8 cellular contexts compared by ENCODE assay signal in genomic region chr7:127251458-127252379, GRCh38. TPM values are rescaled to one million over a fixed set of nuclear protein-coding genes. Genes with fewer than 3 reads are reported as not detected.
DNase-seq lines count a peak whose midpoint lies in the region; ATAC-seq and TF ChIP-seq lines count a peak whose summit lies in the region.

No MANE protein-coding gene starts in this region.

- peaks cover 85% of the 10 kb centered on the region for H3K27me3 Mint-ChIP-seq in endodermal cell (ENCODE audit: insufficient read depth)
- peaks cover 85% of the 10 kb centered on the region for H3K27me3 Mint-ChIP-seq in nephron progenitor cell (ENCODE audit: low read depth, poor library complexity)

- H3K9me3 Mint-ChIP-seq in endodermal cell: no peaks in the 10 kb centered on the region
- no peaks in the 10 kb centered on the region for H3K9me3 Mint-ChIP-seq in nephron progenitor cell

- peaks cover 4% of the 10 kb centered on the region for H3K4me1 ChIP-seq in endodermal cell (ENCODE audit: control insufficient read depth, insufficient read depth, low read length)

- peaks cover 80% of the 10 kb centered on the region for H3K27me3 ChIP-seq in endodermal cell (ENCODE audit: control insufficient read depth, insufficient read depth, low read length, poor library complexity, severe bottlenecking)

- H3K4me3 Mint-ChIP-seq in endodermal cell: peak overlapping the region; percentile 73
- peak overlapping the region; percentile 85 for H3K4me3 Mint-ChIP-seq in nephron progenitor cell

- peak overlapping the region; percentile 24 for H3K9ac ChIP-seq in endodermal cell (ENCODE audit: extremely low read depth, low read length, poor library complexity, severe bottlenecking)

- H3K27ac Mint-ChIP-seq in endodermal cell: no peak overlapping the region
- no peak overlapping the region for H3K27ac Mint-ChIP-seq in nephron progenitor cell

- H3K36me3 ChIP-seq in endodermal cell (ENCODE audit: control insufficient read depth, insufficient read depth, low read length): no peaks in the 10 kb centered on the region

- peak overlapping the region; percentile 90 for H3K4me3 ChIP-seq in endodermal cell (ENCODE audit: low read length)

- peak; percentile 68 for DNase-seq in activated CD8-positive, alpha-beta memory T cell treated with anti-CD3 and anti-CD28 coated beads for 24 hours
- DNase-seq in activated CD8-positive, alpha-beta memory T cell treated with anti-CD3 and anti-CD28 coated beads, Interleukin-2, amount 50 U/mL, for 48 hours: no peak
- peak; percentile 28 for DNase-seq in SW480 (ENCODE audit: low spot score)
- DNase-seq in endodermal cell: peak; percentile 73
- peak; percentile 29 for DNase-seq in nephron progenitor cell
- no peak for DNase-seq in activated gamma-delta T cell treated with Interleukin-2 at 50 U/mL for 16 hours

- H3K9me3 ChIP-seq in endodermal cell (ENCODE audit: control insufficient read depth, low read length): no peaks in the 10 kb centered on the region

- 0 to 1% methylated on average over 7 to 81 of the region's 81 CpGs for WGBS in endodermal cell (ENCODE audit: insufficient coverage in 1 of 2, insufficient read length in 1 of 2), 2 experiments

- H3K36me3 Mint-ChIP-seq in endodermal cell (ENCODE audit: low read depth) (no peaks in the 10 kb centered on the region), nephron progenitor cell (ENCODE audit: low read depth) (no peaks in the 10 kb centered on the region)

- H3K27ac ChIP-seq in endodermal cell (ENCODE audit: low read depth, low read length): no peak overlapping the region

- H3K4me1 Mint-ChIP-seq in endodermal cell: peaks cover 6% of the 10 kb centered on the region
- peaks cover 9% of the 10 kb centered on the region for H3K4me1 Mint-ChIP-seq in nephron progenitor cell

- ATAC-seq in GM21515 (IDR thresholded peaks at IDR 0.05; ENCODE audit: unreplicated experiment) (no peak), GM19467 (IDR thresholded peaks at IDR 0.05; ENCODE audit: unreplicated experiment) (no peak)

- no peak for TF ChIP-seq CTCF in endodermal cell (conservative IDR thresholded peaks at IDR 0.05)
- TF ChIP-seq CTCF in nephron progenitor cell (IDR thresholded peaks at IDR 0.05): no peak

RNA-seq across cellular contexts. Expression of gene GRM8, which starts 1.0 kb away (rescaled TPM):
- 1 to 10 TPM in 1 of 2 donors, under 1 TPM in 1; 0.93 to 2.0 TPM for total RNA-seq in endodermal cell
- 2.5 TPM for polyA plus RNA-seq in endodermal cell (2013, experiment 1 of 2)
- polyA plus RNA-seq in endodermal cell (2013, experiment 2 of 2): 2.6 TPM

Comparison
In these comparisons a context has a peak if more than half of its experiments do, and no peak if none do; other contexts are left out.
1. DNase-seq: peak in activated CD8-positive, alpha-beta memory T cell treated with anti-CD3 and anti-CD28 coated beads for 24 hours (single experiment), SW480 (single experiment), endodermal cell (single experiment) and nephron progenitor cell (single experiment); none in activated CD8-positive, alpha-beta memory T cell treated with anti-CD3 and anti-CD28 coated beads, Interleukin-2, amount 50 U/mL, for 48 hours (single experiment) and activated gamma-delta T cell treated with Interleukin-2 at 50 U/mL for 16 hours (single experiment).